23 cellular contexts compared by ENCODE assay signal in genomic region chr11:73554677-73555320, GRCh38. TPM values are rescaled to one million over a fixed set of nuclear protein-coding genes. Genes with fewer than 3 reads are reported as not detected.
A peak's percentile ranks its signal among the peaks of the same experiment; 100 is the strongest.
DNase-seq lines count a peak whose midpoint lies in the region; ATAC-seq and TF ChIP-seq lines count a peak whose summit lies in the region.
"Had no signal": no experiment of that assay in that cellular context is flagged by ENCODE, and none has a peak within 500 bp of the region (broad histone marks: within the 10 kb centered on the region; RNA-seq: fewer than 3 reads in every experiment).

No MANE protein-coding gene starts in this region.

- BruUV-seq in MCF 10A (replicated peaks; lab: Mats Ljungman, UMichigan), result no TSS peak

- H3K27me3 ChIP-seq in right lobe of liver, result no peaks in the 10 kb centered on the region
- H3K27me3 ChIP-seq: pancreas, thyroid gland had no signal

- H3K36me3 ChIP-seq in right lobe of liver, result no peaks in the 10 kb centered on the region
- H3K36me3 ChIP-seq: pancreas, thyroid gland had no signal

- H3K4me3 ChIP-seq in right lobe of liver, result no peak overlapping the region
- H3K4me3 ChIP-seq: pancreas, thyroid gland had no signal

- peaks cover 0 to 8% (median 3%) of the 10 kb centered on the region in 4 donors for H3K4me1 ChIP-seq in right lobe of liver

- ATAC-seq in WTC11 (0 out of 2 replicates have a peak, but pooled peaks have one; percentile 38), right lobe of liver (peak; percentile 82 to 97 (median 89)), HG03442 (IDR thresholded peaks at IDR 0.05; ENCODE audit: unreplicated experiment) (no peak)
- ATAC-seq: activated CD8-positive, alpha-beta T cell treated with anti-CD3 and anti-CD28 coated beads for 36 hours; natural killer cell had no signal

- H3K4me1 Mint-ChIP-seq in CD14-positive monocyte (peaks cover 21% of the 10 kb centered on the region), WTC11 (peaks cover 40% of the 10 kb centered on the region), MCF 10A (ENCODE audit: insufficient read depth, unreplicated experiment) (no peaks in the 10 kb centered on the region)

- 73% methylated on average over 1 of the region's 1 CpG for WGBS in right lobe of liver (ENCODE audit: insufficient coverage, low coverage, low lambda C conversion rate, missing lambda C conversion rate)

- TF ChIP-seq CTCF in CD14-positive monocyte (IDR thresholded peaks at IDR 0.05), result no peak
- TF ChIP-seq CTCF in WTC11 (IDR thresholded peaks at IDR 0.05), result no peak
- no peak for TF ChIP-seq CTCF in right lobe of liver (IDR thresholded peaks at IDR 0.05)
- no peak for TF ChIP-seq CTCF in MCF 10A (IDR thresholded peaks at IDR 0.05; ENCODE audit: unreplicated experiment)

- H3K27me3 Mint-ChIP-seq in CD14-positive monocyte (ENCODE audit: low read depth in 3 of 3) (peaks cover 0 to 2% (median 0%) of the 10 kb centered on the region in 3 donors), WTC11 (ENCODE audit: low read depth) (no peaks in the 10 kb centered on the region), MCF 10A (ENCODE audit: insufficient read depth, unreplicated experiment) (no peaks in the 10 kb centered on the region)
- H3K27me3 Mint-ChIP-seq: activated CD8-positive, alpha-beta T cell treated with anti-CD3 and anti-CD28 coated beads for 36 hours; CD4-positive, alpha-beta memory T cell had no signal

- H3K9me3 Mint-ChIP-seq in CD14-positive monocyte (no peaks in the 10 kb centered on the region), WTC11 (no peaks in the 10 kb centered on the region), MCF 10A (ENCODE audit: unreplicated experiment) (no peaks in the 10 kb centered on the region)
- H3K9me3 Mint-ChIP-seq: activated CD8-positive, alpha-beta T cell treated with anti-CD3 and anti-CD28 coated beads for 36 hours; CD4-positive, alpha-beta memory T cell; natural killer cell had no signal

- TF ChIP-seq POLR2A in right lobe of liver (IDR thresholded peaks at IDR 0.05), result no peak

- POLR2A ChIA-PET in WTC11 (lab: Charles Lee), result interaction anchor here (1.1 kb wide), 1 partner anchor 15 kb away, joined by 3 read pairs; no protein-coding TSS in a partner anchor
- POLR2A ChIA-PET in MCF 10A (lab: Yijun Ruan, JAX), result interaction anchor here (1.4 kb wide), 1 partner anchor 44 kb away, joined by 3 read pairs; no protein-coding TSS in a partner anchor

- DNase-seq in CD14-positive monocyte (ENCODE audit: low spot score) (no peak), HT-29 (ENCODE audit: low spot score) (peak; percentile 7), WTC11 (ENCODE audit: low spot score) (no peak), right lobe of liver (peak in 1 of 3 donors; percentile 52), MCF 10A (ENCODE audit: unreplicated experiment) (no peak), SKM-1 treated with dmso at 0.1 percent for 144 hours (lab: John Stamatoyannopoulos, UW; ENCODE audit: unreplicated experiment) (no peak), NCI-H510A treated with DMSO at 0.1 percent for 48 hours (lab: John Stamatoyannopoulos, UW) (no peak)
- DNase-seq: activated CD4-positive, CD25-positive, alpha-beta regulatory T cell; activated CD8-positive, alpha-beta T cell treated with anti-CD3 and anti-CD28 coated beads for 36 hours; activated naive CD4-positive, alpha-beta T cell treated with Interleukin-2 at 50 U/mL for 16 hours; activated T-cell treated with anti-CD3 and anti-CD28 coated beads, Interleukin-2, amount 50 U/mL, for 1 hour; CD4-positive, alpha-beta memory T cell; central memory CD4-positive, alpha-beta T cell; DMS53; natural killer cell; NCI-H1694 treated with DMSO at 0.1 percent for 48 hours; NCI-H226; pancreas; SK-N-SH; stimulated activated naive CD4-positive, alpha-beta T cell treated with Interleukin-2 at 50 U/mL for 16 hours; thyroid gland had no signal

- peak overlapping the region in 1 of 2 donors; percentile 77 for H3K4me3 Mint-ChIP-seq in CD14-positive monocyte
- no peak overlapping the region for H3K4me3 Mint-ChIP-seq in WTC11
- no peak overlapping the region for H3K4me3 Mint-ChIP-seq in MCF 10A (ENCODE audit: unreplicated experiment)
- H3K4me3 Mint-ChIP-seq: activated CD8-positive, alpha-beta T cell treated with anti-CD3 and anti-CD28 coated beads for 36 hours; CD4-positive, alpha-beta memory T cell; mesothelial cell of epicardium; natural killer cell had no signal

- intact Hi-C loops in CD14-positive monocyte (cut with micrococcal nuclease) (no loop called here), right lobe of liver (cut with DNase I) (no loop called here), MCF 10A (cut with micrococcal nuclease) (no loop called here)

- peaks cover 8 to 11% of the 10 kb centered on the region in 2 donors for H3K36me3 Mint-ChIP-seq in CD14-positive monocyte
- no peaks in the 10 kb centered on the region for H3K36me3 Mint-ChIP-seq in WTC11
- no peaks in the 10 kb centered on the region for H3K36me3 Mint-ChIP-seq in MCF 10A (ENCODE audit: insufficient read depth, unreplicated experiment)
- H3K36me3 Mint-ChIP-seq: natural killer cell had no signal

- H3K27ac Mint-ChIP-seq in CD14-positive monocyte (peak overlapping the region in 5 of 7 donors; percentile 41 to 86 (median 76)), WTC11 (peak overlapping the region; percentile 80), MCF 10A (ENCODE audit: low read depth, unreplicated experiment) (no peak overlapping the region)
- H3K27ac Mint-ChIP-seq: activated CD8-positive, alpha-beta T cell treated with anti-CD3 and anti-CD28 coated beads for 36 hours; CD4-positive, alpha-beta memory T cell; mesothelial cell of epicardium; natural killer cell had no signal

- no peaks in the 10 kb centered on the region for H3K9me3 ChIP-seq in right lobe of liver
- H3K9me3 ChIP-seq: pancreas, SK-N-SH, thyroid gland had no signal

- H3K27ac ChIP-seq in right lobe of liver, result no peak overlapping the region
- H3K27ac ChIP-seq: pancreas, thyroid gland had no signal

- CTCF ChIA-PET in WTC11 (lab: Charles Lee) (interaction anchor here (1.0 to 1.5 kb wide), 3 partner anchors 9 to 75 kb away, joined by 3 to 10 read pairs (median 3); no protein-coding TSS in a partner anchor), MCF 10A (lab: Yijun Ruan, JAX) (no interaction called here)

TF ChIP-seq in WTC11, 78 proteins besides CTCF, POLR2A, EP300 and RAD21 (continues in another document):
- no peak for TF ChIP-seq PREB (CRISPR knock-in tag; IDR thresholded peaks at IDR 0.05; ENCODE audit: borderline replicate concordance)
- TF ChIP-seq MXD4 (CRISPR knock-in tag; IDR thresholded peaks at IDR 0.05; ENCODE audit: borderline replicate concordance), result no peak
- TF ChIP-seq SOX15 (CRISPR knock-in tag; IDR thresholded peaks at IDR 0.05), result no peak
- TF ChIP-seq IRF1 (CRISPR knock-in tag; IDR thresholded peaks at IDR 0.05), result no peak
- no peak for TF ChIP-seq ZNF219 (CRISPR knock-in tag; IDR thresholded peaks at IDR 0.05; ENCODE audit: borderline replicate concordance)
- TF ChIP-seq ATF2 (CRISPR knock-in tag; IDR thresholded peaks at IDR 0.05; ENCODE audit: borderline replicate concordance, low read depth), result no peak
- no peak for TF ChIP-seq AR (CRISPR knock-in tag; IDR thresholded peaks at IDR 0.05)

RNA-seq across cellular contexts. Expression of gene FAM168A, which starts 43.1 kb away (rescaled TPM):
- polyA plus RNA-seq in CD14-positive monocyte, result 1 to 10 TPM; 1.4 to 2.1 TPM
- total RNA-seq in HT-29 (2014; rRNA removed; shearing (Covaris generic)), result 8.1 and 8.2 TPM in 2 replicates
- total RNA-seq in WTC11 (2021) (23.6 to 25.9 TPM (median 24.2 TPM) in 3 replicates), right lobe of liver (10 to 100 TPM; 13.0 to 21.5 (median 15.9) TPM), MCF 10A (2022) (13.8 and 14.8 TPM in 2 replicates)
